Comparison of ENCODE assay signal across 12 cellular contexts in genomic region chr3:177069514-177070329, GRCh38.
A peak's percentile ranks its signal among the peaks of the same experiment; 100 is the strongest.
DNase-seq lines count a peak whose midpoint lies in the region; ATAC-seq and TF ChIP-seq lines count a peak whose summit lies in the region.
"Had no signal": no experiment of that assay in that cellular context is flagged by ENCODE, and none has a peak within 500 bp of the region (broad histone marks: within the 10 kb centered on the region; RNA-seq: fewer than 3 reads in every experiment).

No MANE protein-coding gene starts in this region.

- DNase-seq in activated T-cell treated with anti-CD3 and anti-CD28 coated beads, Interleukin-2, amount 50 U/mL, for 72 hours, result no peak
- DNase-seq in activated T-cell treated with anti-CD3 and anti-CD28 coated beads for 4 hours (no peak), PC-3 (peak; percentile 35), NCI-H1694 treated with DMSO at 0.1 percent for 48 hours (lab: John Stamatoyannopoulos, UW) (no peak)
- no peak for DNase-seq in effector memory CD8-positive, alpha-beta T cell
- no peak for DNase-seq in stimulated activated effector memory CD8-positive, alpha-beta T cell treated with anti-CD3 and anti-CD28 coated beads, Interleukin-12 subunit alpha, Interleukin-12 subunit beta, amount 100 ng/mL, for 72 hours (ENCODE audit: low spot score in 2 of 2)
- DNase-seq: COR-L47, cortex of kidney, NCI-H2029 treated with DMSO at 0.1 percent for 48 hours had no signal

- H2AFZ ChIP-seq in PC-3 (ENCODE audit: low read length), result no peak overlapping the region

- ATAC-seq in activated T-cell treated with anti-CD3 and anti-CD28 coated beads, Interleukin-2, amount 50 U/mL, for 72 hours (replicated peaks in 1 of 2), result no peak
- ATAC-seq in PC-3, result peak; percentile 66
- ATAC-seq in effector memory CD8-positive, alpha-beta T cell (replicated peaks), result no peak
- ATAC-seq in stimulated activated effector memory CD8-positive, alpha-beta T cell treated with anti-CD3 and anti-CD28 coated beads, Interleukin-12 subunit alpha, Interleukin-12 subunit beta, amount 100 ng/mL, for 72 hours, result no peak
- no peak for ATAC-seq in GM19324 (IDR thresholded peaks at IDR 0.05; ENCODE audit: low FRiP score, unreplicated experiment)
- ATAC-seq in GM19351 (IDR thresholded peaks at IDR 0.05; ENCODE audit: unreplicated experiment), result no peak
- ATAC-seq: sciatic nerve had no signal

- peaks cover 7% of the 10 kb centered on the region; the same call in 1 of the 2 replicates for H3K4me1 ChIP-seq in PC-3 (ENCODE audit: insufficient read depth, low read length)

- no TSS peak for BruUV-seq in PC-3 (replicated peaks; lab: Mats Ljungman, UMichigan)

- no peak overlapping the region for H3K4me2 ChIP-seq in PC-3 (ENCODE audit: low read length)

- peaks cover 10% of the 10 kb centered on the region; the same call in 1 of the 2 replicates for H4K20me1 ChIP-seq in PC-3 (ENCODE audit: low read length)

- no peaks in the 10 kb centered on the region for H3K9me2 ChIP-seq in PC-3 (replicated peaks; ENCODE audit: low read length)

- POLR2A ChIA-PET in PC-3 (lab: Charles Lee; ENCODE audit: unreplicated experiment), result no interaction called here

- CTCF ChIA-PET in PC-3 (lab: Charles Lee), result interaction anchor here (0.6 kb wide), 2 partner anchors 201 to 485 kb away, joined by 3 read pairs; no protein-coding TSS in a partner anchor

- H3K36me3 Mint-ChIP-seq in activated T-cell treated with anti-CD3 and anti-CD28 coated beads, Interleukin-2, amount 50 U/mL, for 72 hours (ENCODE audit: insufficient read depth in 2 of 2), result peaks cover 0 to 1% of the 10 kb centered on the region in 2 donors
- H3K36me3 Mint-ChIP-seq in effector memory CD8-positive, alpha-beta T cell (ENCODE audit: insufficient read depth), result peaks cover 3% of the 10 kb centered on the region
- peaks cover 5% of the 10 kb centered on the region for H3K36me3 Mint-ChIP-seq in stimulated activated effector memory CD8-positive, alpha-beta T cell treated with anti-CD3 and anti-CD28 coated beads, Interleukin-12 subunit alpha, Interleukin-12 subunit beta, amount 100 ng/mL, for 72 hours

- H3K9ac ChIP-seq in PC-3 (ENCODE audit: low read length), result no peak overlapping the region

- no peaks in the 10 kb centered on the region for H3K27me3 ChIP-seq in PC-3 (ENCODE audit: low read length)

- no peak for TF ChIP-seq CTCF in PC-3 (conservative IDR thresholded peaks at IDR 0.05; ENCODE audit: low read depth, low read length)

- intact Hi-C loops in PC-3 (cut with micrococcal nuclease), result no loop called here

- H3K4me3 Mint-ChIP-seq in activated T-cell treated with anti-CD3 and anti-CD28 coated beads, Interleukin-2, amount 50 U/mL, for 72 hours, result no peak overlapping the region
- H3K4me3 Mint-ChIP-seq in effector memory CD8-positive, alpha-beta T cell, result no peak overlapping the region
- no peak overlapping the region for H3K4me3 Mint-ChIP-seq in stimulated activated effector memory CD8-positive, alpha-beta T cell treated with anti-CD3 and anti-CD28 coated beads, Interleukin-12 subunit alpha, Interleukin-12 subunit beta, amount 100 ng/mL, for 72 hours

- no peaks in the 10 kb centered on the region for H3K27me3 Mint-ChIP-seq in activated T-cell treated with anti-CD3 and anti-CD28 coated beads, Interleukin-2, amount 50 U/mL, for 72 hours (ENCODE audit: low read depth)
- no peaks in the 10 kb centered on the region for H3K27me3 Mint-ChIP-seq in effector memory CD8-positive, alpha-beta T cell

- no peaks in the 10 kb centered on the region for H3K9me3 Mint-ChIP-seq in activated T-cell treated with anti-CD3 and anti-CD28 coated beads, Interleukin-2, amount 50 U/mL, for 72 hours
- no peaks in the 10 kb centered on the region for H3K9me3 Mint-ChIP-seq in effector memory CD8-positive, alpha-beta T cell
- no peaks in the 10 kb centered on the region for H3K9me3 Mint-ChIP-seq in stimulated activated effector memory CD8-positive, alpha-beta T cell treated with anti-CD3 and anti-CD28 coated beads, Interleukin-12 subunit alpha, Interleukin-12 subunit beta, amount 100 ng/mL, for 72 hours

- no peak overlapping the region for H3K27ac ChIP-seq in PC-3 (ENCODE audit: low read length)

- peak overlapping the region; percentile 54 for H3K27ac Mint-ChIP-seq in activated T-cell treated with anti-CD3 and anti-CD28 coated beads, Interleukin-2, amount 50 U/mL, for 72 hours
- peak overlapping the region; percentile 39 to 47 for H3K27ac Mint-ChIP-seq in effector memory CD8-positive, alpha-beta T cell
- peak overlapping the region; percentile 75 for H3K27ac Mint-ChIP-seq in stimulated activated effector memory CD8-positive, alpha-beta T cell treated with anti-CD3 and anti-CD28 coated beads, Interleukin-12 subunit alpha, Interleukin-12 subunit beta, amount 100 ng/mL, for 72 hours

- H3K9me3 ChIP-seq in PC-3 (ENCODE audit: low read length), result no peaks in the 10 kb centered on the region

- no peak overlapping the region for H3K4me3 ChIP-seq in PC-3 (ENCODE audit: low read length)

- H3K36me3 ChIP-seq in PC-3 (ENCODE audit: low read depth, low read length), result 0 out of 2 replicates have a peak, but pooled peaks cover under 1% of the 10 kb centered on the region

- no peaks in the 10 kb centered on the region for H3F3A ChIP-seq in PC-3 (ENCODE audit: low read length, unreplicated experiment)

- peaks cover 46% of the 10 kb centered on the region for H3K4me1 Mint-ChIP-seq in activated T-cell treated with anti-CD3 and anti-CD28 coated beads, Interleukin-2, amount 50 U/mL, for 72 hours (ENCODE audit: low read depth)
- H3K4me1 Mint-ChIP-seq in effector memory CD8-positive, alpha-beta T cell (ENCODE audit: low read depth in 2 of 2), result peaks cover 26 to 52% of the 10 kb centered on the region in 2 donors
- peaks cover 30% of the 10 kb centered on the region for H3K4me1 Mint-ChIP-seq in stimulated activated effector memory CD8-positive, alpha-beta T cell treated with anti-CD3 and anti-CD28 coated beads, Interleukin-12 subunit alpha, Interleukin-12 subunit beta, amount 100 ng/mL, for 72 hours

- H3K79me2 ChIP-seq in PC-3 (ENCODE audit: low read length), result peaks cover 95% of the 10 kb centered on the region
